In the genomic region with DNA sequence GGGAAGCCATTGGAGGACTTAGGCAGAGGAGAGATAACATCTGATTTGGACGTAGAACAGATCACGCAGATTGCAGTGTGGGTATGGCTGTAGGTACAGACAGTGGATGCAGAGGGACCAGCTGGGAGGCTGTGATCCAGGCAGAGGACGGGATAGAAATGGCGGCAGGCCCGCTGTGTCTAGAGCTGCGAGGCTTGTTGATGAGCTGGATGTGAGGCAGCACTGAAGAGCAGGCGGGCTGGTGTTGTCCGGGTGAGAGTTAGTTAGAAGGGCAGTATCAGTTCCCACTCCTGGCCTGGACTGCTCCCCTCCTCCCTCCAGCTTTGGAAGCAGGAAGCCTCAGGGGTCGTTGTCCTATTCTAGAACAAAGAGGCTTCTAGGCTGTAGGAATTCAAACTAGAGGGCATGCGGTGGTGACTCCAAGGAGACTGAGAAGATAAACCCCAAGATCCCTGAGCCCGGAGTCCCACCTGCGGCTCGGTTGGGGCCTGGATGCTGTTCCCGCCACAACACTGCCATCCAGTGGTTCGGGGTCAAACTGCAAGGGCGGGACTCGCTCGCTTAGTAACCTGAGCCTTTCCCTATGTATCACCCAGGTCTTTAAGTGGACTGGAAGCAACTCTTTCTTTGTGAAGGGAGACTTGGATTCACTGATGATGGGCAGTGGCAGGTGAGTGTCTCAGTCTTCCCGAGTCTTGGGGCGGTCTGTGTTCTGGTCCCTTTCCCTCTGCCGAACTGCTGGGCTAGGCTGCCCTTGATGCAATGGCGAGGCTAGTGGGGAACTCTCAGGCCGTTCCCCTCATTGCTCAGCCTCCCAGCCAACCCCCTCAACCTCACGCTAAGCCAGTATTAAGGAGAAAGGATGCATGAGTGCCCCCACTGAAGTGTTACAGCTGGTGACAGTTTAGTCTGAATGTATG, we compare ENCODE assay signal across 8 cellular contexts. TPM values are rescaled to one million over a fixed set of nuclear protein-coding genes. Genes with fewer than 3 reads are reported as not detected.
DNase-seq lines count a peak whose midpoint lies in the region; ATAC-seq and TF ChIP-seq lines count a peak whose summit lies in the region.

No MANE protein-coding gene starts in this region.

- ATAC-seq in GM21381 (IDR thresholded peaks at IDR 0.05; ENCODE audit: unreplicated experiment) (peak; percentile 58), right cardiac atrium (peak; percentile 78 to 83), GM18858 (IDR thresholded peaks at IDR 0.05; ENCODE audit: unreplicated experiment) (no peak)

- no peak overlapping the region for H3K9ac ChIP-seq in rectal smooth muscle tissue (ENCODE audit: low read length)

- peak overlapping the region; percentile 43 for H3K4me3 ChIP-seq in BE2C (ENCODE audit: low read depth, low read length)
- no peak overlapping the region for H3K4me3 ChIP-seq in right cardiac atrium (ENCODE audit: low read length)
- peak overlapping the region; percentile 41 for H3K4me3 ChIP-seq in rectal smooth muscle tissue (ENCODE audit: low read length)

- no peaks in the 10 kb centered on the region for H3K27me3 ChIP-seq in BE2C
- H3K27me3 ChIP-seq in right cardiac atrium (ENCODE audit: control insufficient read depth, insufficient read depth): no peaks in the 10 kb centered on the region
- no peaks in the 10 kb centered on the region for H3K27me3 ChIP-seq in rectal smooth muscle tissue (ENCODE audit: control insufficient read depth, insufficient read depth, low read length)

- H3K4me1 ChIP-seq in BE2C (no peaks in the 10 kb centered on the region), right cardiac atrium (ENCODE audit: control insufficient read depth, insufficient read depth, low read length) (peaks cover 3% of the 10 kb centered on the region), rectal smooth muscle tissue (ENCODE audit: control insufficient read depth, insufficient read depth, low read length) (peaks cover 4% of the 10 kb centered on the region)

- peak; percentile 86 for DNase-seq in BE2C
- DNase-seq in NCI-H1694 (lab: John Stamatoyannopoulos, UW): peak; percentile 66
- peak; percentile 37 to 76 (median 65) for DNase-seq in T-helper 2 cell
- DNase-seq in anterior cingulate cortex (lab: John Stamatoyannopoulos, UW): peak in 55 of 58 donors; percentile 17 to 86 (median 65)
- DNase-seq in right cardiac atrium: peak; percentile 78 to 92 (median 90)

- H3K36me3 ChIP-seq in BE2C: no peaks in the 10 kb centered on the region
- H3K36me3 ChIP-seq in rectal smooth muscle tissue (ENCODE audit: control insufficient read depth, insufficient read depth, low read length): peaks cover 7% of the 10 kb centered on the region

- WGBS in right cardiac atrium: 21% methylated on average over 24 of the region's 24 CpGs

- peak overlapping the region; percentile 34 for H3K27ac ChIP-seq in right cardiac atrium (ENCODE audit: low read length)
- no peak overlapping the region for H3K27ac ChIP-seq in rectal smooth muscle tissue (ENCODE audit: low read depth, low read length)

- no peaks in the 10 kb centered on the region for H3K9me3 ChIP-seq in BE2C
- no peaks in the 10 kb centered on the region for H3K9me3 ChIP-seq in right cardiac atrium (ENCODE audit: control insufficient read depth, low read length)

- TF ChIP-seq CTCF in BE2C (IDR thresholded peaks at IDR 0.05; ENCODE audit: low read depth, low read length): peak; percentile 99

- intact Hi-C loops in right cardiac atrium (cut with DNase I): no loop called here

RNA-seq across cellular contexts. Expression of a gene that starts 11.2 kb away (rescaled TPM):
- not detected for polyA plus RNA-seq in BE2C (2012; ENCODE audit: insufficient read depth, insufficient read length, low read depth)
- total RNA-seq in right cardiac atrium: not detected
- 0.09 TPM for polyA plus RNA-seq in right cardiac atrium
